In the genomic region with DNA sequence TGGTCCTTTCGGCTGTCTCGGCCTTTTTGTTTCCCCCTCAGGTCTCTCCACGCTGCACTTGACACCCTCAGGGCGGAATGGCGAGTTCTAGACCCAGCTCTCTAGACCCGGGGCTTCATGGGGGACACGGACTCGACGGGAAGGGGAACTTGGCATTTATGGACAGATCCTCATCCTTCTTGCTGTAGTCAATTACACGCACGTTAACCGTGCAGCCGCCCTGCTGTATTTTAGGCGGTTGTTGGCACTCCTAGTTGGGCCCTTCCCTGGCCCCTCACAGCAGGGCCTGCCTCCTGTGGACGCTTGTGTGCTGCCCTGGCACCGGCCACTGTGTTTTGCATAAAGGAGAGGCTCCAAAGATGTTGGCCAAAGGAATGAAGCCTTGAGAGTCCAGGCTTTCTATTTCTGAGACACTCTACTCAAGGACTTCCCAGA, we compare ENCODE assay signal across 8 cellular contexts. TPM values are rescaled to one million over a fixed set of nuclear protein-coding genes. Genes with fewer than 3 reads are reported as not detected.
DNase-seq lines count a peak whose midpoint lies in the region; ATAC-seq and TF ChIP-seq lines count a peak whose summit lies in the region.

No MANE protein-coding gene starts in this region.

- H3K4me3 ChIP-seq in adipocyte (ENCODE audit: low read length) (peak overlapping the region; percentile 92), prostate gland (peak overlapping the region; percentile 70 to 80)

- H3K9ac ChIP-seq in adipocyte (ENCODE audit: low read length): peak overlapping the region; percentile 90

- H3K36me3 ChIP-seq in adipocyte (ENCODE audit: control insufficient read depth, insufficient read depth, low read length, severe bottlenecking) (peaks cover 5% of the 10 kb centered on the region), prostate gland (no peaks in the 10 kb centered on the region)

- H3K9me3 ChIP-seq in adipocyte (ENCODE audit: control insufficient read depth, low read length) (no peaks in the 10 kb centered on the region), prostate gland (no peaks in the 10 kb centered on the region)

- peak overlapping the region; percentile 86 to 87 for H3K27ac ChIP-seq in prostate gland

- H3K27me3 ChIP-seq in adipocyte (replicated peaks; ENCODE audit: control insufficient read depth, insufficient read depth, low read length): no peaks in the 10 kb centered on the region
- H3K27me3 ChIP-seq in prostate gland (replicated peaks; ENCODE audit: insufficient read depth): no peaks in the 10 kb centered on the region

- TF ChIP-seq POLR2A in prostate gland (IDR thresholded peaks at IDR 0.05): no peak

- H3K4me1 ChIP-seq in adipocyte (ENCODE audit: control insufficient read depth, insufficient read depth, low read length) (peaks cover 18% of the 10 kb centered on the region), prostate gland (replicated peaks) (no peaks in the 10 kb centered on the region)

- peak; percentile 16 for ATAC-seq in left ventricle myocardium superior

- TF ChIP-seq CTCF in prostate gland (IDR thresholded peaks at IDR 0.05): no peak

- peak; percentile 13 to 41 for DNase-seq in NCI-H526 (lab: John Stamatoyannopoulos, UW)
- DNase-seq in NCI-H526 treated with DMSO at 0.1 percent for 48 hours (lab: John Stamatoyannopoulos, UW): no peak
- DNase-seq in M059J (ENCODE audit: low read depth): peak; percentile 42
- peak; percentile 40 for DNase-seq in adipocyte (ENCODE audit: low read depth)
- DNase-seq in left ventricle myocardium superior: peak; percentile 56
- peak; percentile 21 for DNase-seq in prostate gland (ENCODE audit: low spot score)
- DNase-seq in middle frontal gyrus (ENCODE audit: extremely low spot score, low spot score): no peak
- DNase-seq in SHP77 treated with DMSO at 0.1 percent for 48 hours (lab: John Stamatoyannopoulos, UW): no peak

- WGBS in prostate gland: 18% methylated on average over 16 of the region's 16 CpGs

- intact Hi-C loops in left ventricle myocardium superior (cut with micrococcal nuclease) (no loop called here), prostate gland (cut with DNase I) (loop anchor here (5.0 kb wide), 1 partner anchor 204 kb away; a partner anchor contains a TSS)

RNA-seq across cellular contexts. Expression of a gene that starts 0.6 kb away (rescaled TPM):
- 99.2 and 135 TPM in 2 replicates for total RNA-seq in M059J (2014; rRNA removed; shearing (Covaris generic))
- total RNA-seq in left ventricle myocardium superior (5.5 TPM), prostate gland (100 to 1,000 TPM in 1 of 2 donors, 10 to 100 TPM in 1; 35.4 to 144 TPM)

Comparison
In these comparisons a context has a peak if more than half of its experiments do, and no peak if none do; other contexts are left out.
1. DNase-seq: peak in NCI-H526 (2 of 2), M059J (single experiment), adipocyte (single experiment), left ventricle myocardium superior (single experiment) and prostate gland (single experiment); none in NCI-H526 treated with DMSO at 0.1 percent for 48 hours (single experiment), middle frontal gyrus (single experiment) and SHP77 treated with DMSO at 0.1 percent for 48 hours (single experiment).